ENCODE assay signal across 1 cellular context in genomic region chr15:75903331-75904240, GRCh38.
TF ChIP-seq lines count a peak whose summit lies in the region.

Gene FBXO22 (plus strand): TSS chr15:75903878. CDS start chr15:75903964, 86 bp downstream.

TF ChIP-seq in K562, 482 proteins besides CTCF, POLR2A, EP300 and RAD21 (continued from another document and continues in another):
- TF ChIP-seq ZBTB9 (CRISPR knock-in tag; IDR thresholded peaks at IDR 0.05) (no peak), PKNOX1 (IDR thresholded peaks at IDR 0.05) (no peak), ARID1B (IDR thresholded peaks at IDR 0.05) (no peak; the same call in 1 of the 2 replicates), CHD1 (IDR thresholded peaks at IDR 0.05; ENCODE audit: low read length) (no peak), LEF1 (IDR thresholded peaks at IDR 0.05) (no peak), MED1 (CRISPR knock-in tag; IDR thresholded peaks at IDR 0.05; ENCODE audit: borderline replicate concordance) (no peak), POLR3A (IDR thresholded peaks at IDR 0.05; ENCODE audit: borderline replicate concordance, extremely low read depth, insufficient read depth, insufficient read length) (no peak), WHSC1 (IDR thresholded peaks at IDR 0.05; ENCODE audit: low read length) (no peak), ZNF780A (CRISPR knock-in tag; IDR thresholded peaks at IDR 0.05) (no peak), PYGO2 (tag; IDR thresholded peaks at IDR 0.05) (no peak), XRCC3 (IDR thresholded peaks at IDR 0.05) (no peak), HINFP (tag; conservative IDR thresholded peaks at IDR 0.05; ENCODE audit: low read depth) (no peak), HES1 (IDR thresholded peaks at IDR 0.05; ENCODE audit: low read depth) (no peak), ZNF707 (CRISPR knock-in tag; conservative IDR thresholded peaks at IDR 0.05) (no peak), CBX8 (IDR thresholded peaks at IDR 0.05; ENCODE audit: borderline replicate concordance, extremely low read depth, low read depth, low read length, poor library complexity, severe bottlenecking) (no peak), ZNF785 (CRISPR knock-in tag; IDR thresholded peaks at IDR 0.05) (no peak), SMARCB1 (IDR thresholded peaks at IDR 0.05; ENCODE audit: insufficient read length, low read depth) (no peak), MYC (IDR thresholded peaks at IDR 0.05; ENCODE audit: low read depth, low read length) (peak; percentile 78), MYC (CRISPR knock-in tag; IDR thresholded peaks at IDR 0.05; ENCODE audit: borderline replicate concordance, low read depth) (peak; percentile 62; the same call in 1 of the 2 replicates), GTF2F1 (IDR thresholded peaks at IDR 0.05; ENCODE audit: low read depth, low read length) (no peak), ZFP91 (CRISPR knock-in tag; IDR thresholded peaks at IDR 0.05) (no peak; the same call in 1 of the 2 replicates), MLLT1 (IDR thresholded peaks at IDR 0.05) (peak in 1 of 2 experiments; percentile 63; a peak in 1 of 4 replicates), ZNF561 (CRISPR knock-in tag; conservative IDR thresholded peaks at IDR 0.05) (no peak), MXI1 (IDR thresholded peaks at IDR 0.05; ENCODE audit: low read depth, low read length) (peak; percentile 63), ZBTB49 (CRISPR knock-in tag; IDR thresholded peaks at IDR 0.05; ENCODE audit: borderline replicate concordance) (no peak), HOXB6 (CRISPR knock-in tag; IDR thresholded peaks at IDR 0.05; ENCODE audit: borderline replicate concordance) (no peak), ZNF311 (CRISPR knock-in tag; IDR thresholded peaks at IDR 0.05) (no peak), DPF2 (IDR thresholded peaks at IDR 0.05) (0 out of 2 replicates have a peak, but pooled peaks have one; percentile 11), NCOA6 (IDR thresholded peaks at IDR 0.05) (no peak), ZNF146 (CRISPR knock-in tag; IDR thresholded peaks at IDR 0.05; ENCODE audit: unreplicated experiment) (no peak), ZNF511 (CRISPR knock-in tag; IDR thresholded peaks at IDR 0.05) (no peak), CREB5 (CRISPR knock-in tag; IDR thresholded peaks at IDR 0.05) (no peak), SRSF7 (optimal IDR thresholded peaks at IDR 0.05; ENCODE audit: low read depth, low read length) (no peak), NFXL1 (CRISPR knock-in tag; IDR thresholded peaks at IDR 0.05) (no peak), ZBTB12 (CRISPR knock-in tag; IDR thresholded peaks at IDR 0.05) (peak; percentile 55), ZNF347 (CRISPR knock-in tag; IDR thresholded peaks at IDR 0.05; ENCODE audit: low read depth) (no peak), ZNF133 (CRISPR knock-in tag; IDR thresholded peaks at IDR 0.05) (no peak), NR3C1 (CRISPR knock-in tag; IDR thresholded peaks at IDR 0.05) (0 out of 2 replicates have a peak, but pooled peaks have one; percentile 77), ZC3H8 (IDR thresholded peaks at IDR 0.05) (no peak), JUND (IDR thresholded peaks at IDR 0.05; ENCODE audit: borderline replicate concordance, low read depth, low read length) (peak; percentile 76), JUND (tag; IDR thresholded peaks at IDR 0.05; ENCODE audit: borderline replicate concordance, low read depth, low read length) (no peak; the same call in 2 of the 3 replicates), CBFA2T2 (conservative IDR thresholded peaks at IDR 0.05) (no peak), FOXK1 (CRISPR knock-in tag; IDR thresholded peaks at IDR 0.05; ENCODE audit: borderline replicate concordance) (no peak), ZNF696 (CRISPR knock-in tag; conservative IDR thresholded peaks at IDR 0.05) (no peak), SMARCA5 (IDR thresholded peaks at IDR 0.05) (peak; percentile 51; the same call in 1 of the 2 replicates), SIN3A (IDR thresholded peaks at IDR 0.05; ENCODE audit: borderline replicate concordance in 2 of 2, control insufficient read depth in 1 of 2, low read depth in 2 of 2, low read length in 2 of 2) (peak; percentile 93; a peak in 3 of 4 replicates), ZFX (CRISPR knock-in tag; IDR thresholded peaks at IDR 0.05) (peak; percentile 71), ZNF174 (CRISPR knock-in tag; IDR thresholded peaks at IDR 0.05) (no peak), SIX5 (IDR thresholded peaks at IDR 0.05; ENCODE audit: borderline replicate concordance in 1 of 2, insufficient read depth in 1 of 2, low read depth in 1 of 2, low read length in 2 of 2) (peak; percentile 29 to 40; a peak in 2 of 4 replicates), NFRKB (IDR thresholded peaks at IDR 0.05; ENCODE audit: low read depth) (no peak; the same call in 1 of the 2 replicates), ZNF239 (CRISPR knock-in tag; IDR thresholded peaks at IDR 0.05) (0 out of 2 replicates have a peak, but pooled peaks have one; percentile 19), TAF15 (IDR thresholded peaks at IDR 0.05; ENCODE audit: low read depth, low read length) (no peak), NFATC3 (IDR thresholded peaks at IDR 0.05) (no peak), CBX1 (IDR thresholded peaks at IDR 0.05; ENCODE audit: low read depth) (no peak; the same call in 1 of the 2 replicates), FOXM1 (IDR thresholded peaks at IDR 0.05; ENCODE audit: low read depth) (no peak), FOXM1 (CRISPR knock-in tag; IDR thresholded peaks at IDR 0.05; ENCODE audit: low read depth) (no peak)
